ENCODE assay signal across 12 cellular contexts in the genomic region with DNA sequence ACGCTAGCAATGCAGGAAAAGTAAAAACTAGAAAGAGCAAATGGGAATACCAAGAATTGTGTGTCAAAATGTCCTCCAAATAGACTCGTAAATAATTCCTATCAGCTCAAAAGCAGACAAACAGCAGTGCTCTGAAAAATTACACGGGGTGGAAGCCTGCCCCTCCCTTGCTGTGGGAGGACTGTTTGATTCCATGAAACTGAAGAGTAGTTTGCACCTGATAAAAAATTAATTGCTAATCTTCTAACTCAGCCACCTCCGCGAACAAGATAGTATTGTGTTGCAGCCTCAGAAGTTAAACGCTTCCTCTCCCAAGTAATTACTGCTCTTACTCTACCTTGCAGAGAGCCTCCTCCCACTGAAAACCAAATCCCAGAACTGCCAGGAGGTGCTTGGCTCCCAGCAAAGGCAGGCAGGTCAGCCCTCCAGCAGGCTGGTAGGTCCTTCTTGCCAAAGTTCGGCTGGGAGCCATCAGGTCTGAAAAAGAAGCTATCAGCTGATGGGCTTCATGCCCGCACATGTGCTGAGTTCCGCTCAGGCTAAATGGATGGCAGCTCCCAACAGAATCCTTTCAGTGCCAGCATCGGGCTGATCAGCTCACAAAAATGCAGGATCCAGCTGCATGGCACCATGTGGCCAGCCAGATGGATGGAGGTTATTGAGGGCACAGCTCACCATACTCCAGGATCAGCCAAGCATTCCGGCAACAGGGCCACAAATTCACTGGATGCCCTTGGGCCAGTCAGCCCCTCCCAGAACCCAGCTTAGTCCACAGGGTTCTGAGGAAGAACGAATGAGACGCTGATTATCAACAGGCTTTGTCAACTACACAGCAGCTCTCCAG. TPM values are rescaled to one million over a fixed set of nuclear protein-coding genes. Genes with fewer than 3 reads are reported as not detected.
DNase-seq lines count a peak whose midpoint lies in the region; ATAC-seq and TF ChIP-seq lines count a peak whose summit lies in the region.
"Had no signal": no experiment of that assay in that cellular context is flagged by ENCODE, and none has a peak within 500 bp of the region (broad histone marks: within the 10 kb centered on the region; RNA-seq: fewer than 3 reads in every experiment).

No MANE protein-coding gene starts in this region.

- no peak overlapping the region for H2AFZ ChIP-seq in osteoblast (ENCODE audit: low read length)
- H2AFZ ChIP-seq: parathyroid adenoma had no signal

- ATAC-seq in GM21723 (IDR thresholded peaks at IDR 0.05; ENCODE audit: unreplicated experiment) (no peak), GM18520 (IDR thresholded peaks at IDR 0.05; ENCODE audit: unreplicated experiment) (no peak), left lung (no peak)
- ATAC-seq: activated T-helper 17 cell treated with anti-CD3 and anti-CD28 coated beads, Interleukin-2, amount 50 U/mL, for 72 hours; stimulated activated effector memory CD8-positive, alpha-beta T cell treated with anti-CD3 and anti-CD28 coated beads, Interleukin-12 subunit alpha, Interleukin-12 subunit beta, amount 100 ng/mL, for 72 hours had no signal

- H3K4me3 Mint-ChIP-seq in activated CD4-positive, alpha-beta memory T cell treated with anti-CD3 and anti-CD28 coated beads, Interleukin-2, amount 10 ng/mL, durations not matched to agents 7 days and 5 days, result no peak overlapping the region
- H3K4me3 Mint-ChIP-seq: activated T-helper 17 cell treated with anti-CD3 and anti-CD28 coated beads, Interleukin-2, amount 50 U/mL, for 72 hours; stimulated activated effector memory CD8-positive, alpha-beta T cell treated with anti-CD3 and anti-CD28 coated beads, Interleukin-12 subunit alpha, Interleukin-12 subunit beta, amount 100 ng/mL, for 72 hours had no signal

- H3K27me3 ChIP-seq in osteoblast (ENCODE audit: insufficient read depth, low read length) (no peaks in the 10 kb centered on the region), left lung (no peaks in the 10 kb centered on the region)

- H3K27ac ChIP-seq in osteoblast (ENCODE audit: low read depth, low read length) (no peak overlapping the region), left lung (no peak overlapping the region)
- H3K27ac ChIP-seq: parathyroid adenoma had no signal

- no peak overlapping the region for H3K4me2 ChIP-seq in osteoblast (ENCODE audit: insufficient read depth, low read length)

- H4K20me1 ChIP-seq in osteoblast (ENCODE audit: insufficient read depth, low read length), result no peaks in the 10 kb centered on the region

- CTCF ChIA-PET in activated CD4-positive, alpha-beta memory T cell treated with anti-CD3 and anti-CD28 coated beads, Interleukin-2, amount 10 ng/mL, durations not matched to agents 7 days and 5 days (lab: Charles Lee), result interaction anchor here (0.8 to 1.5 kb wide), 7 partner anchors 8 to 401 kb away, joined by 3 to 6 read pairs (median 4); no protein-coding TSS in a partner anchor

- no peak overlapping the region for H3K27ac Mint-ChIP-seq in activated CD4-positive, alpha-beta memory T cell treated with anti-CD3 and anti-CD28 coated beads, Interleukin-2, amount 10 ng/mL, durations not matched to agents 7 days and 5 days
- H3K27ac Mint-ChIP-seq: activated T-helper 17 cell treated with anti-CD3 and anti-CD28 coated beads, Interleukin-2, amount 50 U/mL, for 72 hours; stimulated activated effector memory CD8-positive, alpha-beta T cell treated with anti-CD3 and anti-CD28 coated beads, Interleukin-12 subunit alpha, Interleukin-12 subunit beta, amount 100 ng/mL, for 72 hours had no signal

- H3K27me3 Mint-ChIP-seq in activated CD4-positive, alpha-beta memory T cell treated with anti-CD3 and anti-CD28 coated beads, Interleukin-2, amount 10 ng/mL, durations not matched to agents 7 days and 5 days, result no peaks in the 10 kb centered on the region
- H3K27me3 Mint-ChIP-seq: activated T-helper 17 cell treated with anti-CD3 and anti-CD28 coated beads, Interleukin-2, amount 50 U/mL, for 72 hours had no signal

- peaks cover 16% of the 10 kb centered on the region for H3K36me3 ChIP-seq in osteoblast (ENCODE audit: insufficient read depth, low read length)
- H3K36me3 ChIP-seq in left lung, result peaks cover 0 to 55% of the 10 kb centered on the region in 2 donors

- DNase-seq in G401 (ENCODE audit: low spot score), result peak; percentile 96
- peak; percentile 90 for DNase-seq in NCI-H510A treated with DMSO at 0.1 percent for 48 hours (lab: John Stamatoyannopoulos, UW)
- DNase-seq in head of caudate nucleus, result peak; percentile 29 to 84 (median 64)
- peak; percentile 65 for DNase-seq in osteoblast (ENCODE audit: insufficient read length, low spot score, missing footprints)
- DNase-seq in activated CD4-positive, alpha-beta memory T cell treated with anti-CD3 and anti-CD28 coated beads, Interleukin-2, amount 10 ng/mL, durations not matched to agents 7 days and 5 days, result no peak
- no peak for DNase-seq in left lung
- DNase-seq: activated CD4-positive, alpha-beta T cell treated with anti-CD3 and anti-CD28 coated beads for 48 hours had no signal

- no peaks in the 10 kb centered on the region for H3K4me1 ChIP-seq in osteoblast (ENCODE audit: insufficient read depth, low read length)
- H3K4me1 ChIP-seq in left lung, result peaks cover 0 to 3% of the 10 kb centered on the region in 2 donors
- H3K4me1 ChIP-seq: parathyroid adenoma had no signal

- TF ChIP-seq CTCF in osteoblast (IDR thresholded peaks at IDR 0.05; ENCODE audit: extremely low read depth, low read depth, low read length) (no peak), left lung (IDR thresholded peaks at IDR 0.05) (no peak)

- no peaks in the 10 kb centered on the region for H3K4me1 Mint-ChIP-seq in activated CD4-positive, alpha-beta memory T cell treated with anti-CD3 and anti-CD28 coated beads, Interleukin-2, amount 10 ng/mL, durations not matched to agents 7 days and 5 days
- H3K4me1 Mint-ChIP-seq: activated T-helper 17 cell treated with anti-CD3 and anti-CD28 coated beads, Interleukin-2, amount 50 U/mL, for 72 hours had no signal

- peaks cover 2% of the 10 kb centered on the region for H3K9me3 Mint-ChIP-seq in activated CD4-positive, alpha-beta memory T cell treated with anti-CD3 and anti-CD28 coated beads, Interleukin-2, amount 10 ng/mL, durations not matched to agents 7 days and 5 days
- H3K9me3 Mint-ChIP-seq: activated T-helper 17 cell treated with anti-CD3 and anti-CD28 coated beads, Interleukin-2, amount 50 U/mL, for 72 hours; stimulated activated effector memory CD8-positive, alpha-beta T cell treated with anti-CD3 and anti-CD28 coated beads, Interleukin-12 subunit alpha, Interleukin-12 subunit beta, amount 100 ng/mL, for 72 hours had no signal

- in situ Hi-C loops in G401 (cut with HindIII; ENCODE audit: low sequenced_read_pairs), result no loop called here

- H3K4me3 ChIP-seq in osteoblast (ENCODE audit: insufficient read depth, low read length), result no peak overlapping the region
- H3K4me3 ChIP-seq in left lung, result no peak overlapping the region

- no peaks in the 10 kb centered on the region for H3K79me2 ChIP-seq in osteoblast (ENCODE audit: insufficient read depth, low read length)

- H3K36me3 Mint-ChIP-seq in activated CD4-positive, alpha-beta memory T cell treated with anti-CD3 and anti-CD28 coated beads, Interleukin-2, amount 10 ng/mL, durations not matched to agents 7 days and 5 days (ENCODE audit: low read depth), result peaks cover 47% of the 10 kb centered on the region
- H3K36me3 Mint-ChIP-seq: stimulated activated effector memory CD8-positive, alpha-beta T cell treated with anti-CD3 and anti-CD28 coated beads, Interleukin-12 subunit alpha, Interleukin-12 subunit beta, amount 100 ng/mL, for 72 hours had no signal

- intact Hi-C loops in head of caudate nucleus (cut with DNase I), result no loop called here
- intact Hi-C loops in left lung (cut with DNase I), result no loop called here

- POLR2A ChIA-PET in activated CD4-positive, alpha-beta memory T cell treated with anti-CD3 and anti-CD28 coated beads, Interleukin-2, amount 10 ng/mL, durations not matched to agents 7 days and 5 days (lab: Charles Lee), result interaction anchor here (0.8 to 0.9 kb wide), 2 partner anchors 76 to 158 kb away, joined by 3 read pairs; no protein-coding TSS in a partner anchor

- H3K9me3 ChIP-seq in osteoblast (ENCODE audit: low read depth, low read length) (no peaks in the 10 kb centered on the region), left lung (peaks cover 0 to 11% of the 10 kb centered on the region in 2 donors)

RNA-seq across cellular contexts. Expression of a gene that starts 37.1 kb away (rescaled TPM):
- total RNA-seq in G401 (2014; rRNA removed; shearing (Covaris generic)), result 77.8 and 163 TPM in 2 replicates
- total RNA-seq in osteoblast, result 66.2 and 72.2 TPM in 2 replicates
- total RNA-seq in activated CD4-positive, alpha-beta memory T cell treated with anti-CD3 and anti-CD28 coated beads, Interleukin-2, amount 10 ng/mL, durations not matched to agents 7 days and 5 days, result 100 to 1,000 TPM; 120 to 136 TPM
- 10 to 100 TPM; 50.9 to 58.8 TPM for total RNA-seq in left lung

RNA-seq across cellular contexts. Expression of a gene that starts 46.4 kb away (rescaled TPM):
- total RNA-seq in G401 (2014; rRNA removed; shearing (Covaris generic)), result 57.5 and 57.8 TPM in 2 replicates
- total RNA-seq in osteoblast, result 21.4 and 21.5 TPM in 2 replicates
- total RNA-seq in activated CD4-positive, alpha-beta memory T cell treated with anti-CD3 and anti-CD28 coated beads, Interleukin-2, amount 10 ng/mL, durations not matched to agents 7 days and 5 days, result 10 to 100 TPM; 23.6 to 25.7 TPM
- 10 to 100 TPM; 23.0 to 25.7 TPM for total RNA-seq in left lung

RNA-seq across cellular contexts. Expression of a gene that starts 46.4 kb away (rescaled TPM):
- total RNA-seq in G401 (2014; rRNA removed; shearing (Covaris generic)), result 31.4 and 37.8 TPM in 2 replicates
- total RNA-seq in osteoblast (18.5 and 21.8 TPM in 2 replicates), left lung (10 to 100 TPM; 13.1 to 15.1 TPM)
- total RNA-seq in activated CD4-positive, alpha-beta memory T cell treated with anti-CD3 and anti-CD28 coated beads, Interleukin-2, amount 10 ng/mL, durations not matched to agents 7 days and 5 days, result 10 to 100 TPM; 85.2 to 87.5 TPM

Comparison
In these comparisons a context has a peak if more than half of its experiments do, and no peak if none do; other contexts are left out.
1. DNase-seq: peak in G401 (single experiment), NCI-H510A treated with DMSO at 0.1 percent for 48 hours (single experiment), head of caudate nucleus (42 of 42) and osteoblast (single experiment); none in activated CD4-positive, alpha-beta memory T cell treated with anti-CD3 and anti-CD28 coated beads, Interleukin-2, amount 10 ng/mL, durations not matched to agents 7 days and 5 days (single experiment) and left lung (0 of 2).